Comparison of ENCODE assay signal across 8 cellular contexts in genomic region chr1:184051485-184052193, GRCh38. TPM values are rescaled to one million over a fixed set of nuclear protein-coding genes. Genes with fewer than 3 reads are reported as not detected.
DNase-seq lines count a peak whose midpoint lies in the region; ATAC-seq and TF ChIP-seq lines count a peak whose summit lies in the region.

TSS of gene TSEN15 (plus strand) at chr1:184051730. CDS start at chr1:184051756, 26 bp downstream.

- peak within 1 kb of the TSS; percentile 99 for H3K27ac Mint-ChIP-seq in activated T-cell treated with anti-CD3 and anti-CD28 coated beads, Interleukin-2, amount 50 U/mL, for 24 hours
- peak within 1 kb of the TSS; percentile 89 to 99 (median 95) for H3K27ac Mint-ChIP-seq in naive thymus-derived CD4-positive, alpha-beta T cell

- peak within 1 kb of the TSS; percentile 93 for H3K4me3 Mint-ChIP-seq in activated T-cell treated with anti-CD3 and anti-CD28 coated beads, Interleukin-2, amount 50 U/mL, for 24 hours
- H3K4me3 Mint-ChIP-seq in naive thymus-derived CD4-positive, alpha-beta T cell, result peak within 1 kb of the TSS; percentile 91 to 99 (median 98)

- peak in 2 of 4 donors; percentile 59 to 64 for TF ChIP-seq POLR2A in esophagus squamous epithelium (IDR thresholded peaks at IDR 0.05)

- peaks cover 0 to 16% (median 0%) of the 10 kb centered on the region in 3 donors for H3K36me3 ChIP-seq in esophagus squamous epithelium
- H3K36me3 ChIP-seq in naive thymus-derived CD4-positive, alpha-beta T cell (ENCODE audit: control insufficient read depth in 2 of 3, insufficient read depth in 3 of 3, low read length in 3 of 3), result peaks cover 0 to 9% (median 0%) of the 10 kb centered on the region in 3 experiments

- POLR2A ChIA-PET in naive thymus-derived CD4-positive, alpha-beta T cell (lab: Charles Lee), result interaction anchor here (0.6 to 2.1 kb wide), 11 partner anchors 8 to 170 kb away, joined by 3 to 11 read pairs (median 4); no protein-coding TSS in a partner anchor

- H3K27me3 Mint-ChIP-seq in activated T-cell treated with anti-CD3 and anti-CD28 coated beads, Interleukin-2, amount 50 U/mL, for 24 hours, result peaks cover 9% of the 10 kb centered on the region
- H3K27me3 Mint-ChIP-seq in naive thymus-derived CD4-positive, alpha-beta T cell, result peaks cover 13 to 33% (median 20%) of the 10 kb centered on the region in 5 donors

- 0% methylated on average over 6 to 19 of the region's 54 CpGs for WGBS in esophagus squamous epithelium, 2 donors

- H3K4me1 Mint-ChIP-seq in activated T-cell treated with anti-CD3 and anti-CD28 coated beads, Interleukin-2, amount 50 U/mL, for 24 hours (ENCODE audit: low read depth), result peaks cover 35% of the 10 kb centered on the region
- peaks cover 18 to 56% (median 45%) of the 10 kb centered on the region in 7 donors for H3K4me1 Mint-ChIP-seq in naive thymus-derived CD4-positive, alpha-beta T cell

- H3K4me1 ChIP-seq in esophagus squamous epithelium, result peaks cover 7 to 29% (median 9%) of the 10 kb centered on the region in 3 donors
- peaks cover 19 to 23% of the 10 kb centered on the region in 2 donors for H3K4me1 ChIP-seq in naive thymus-derived CD4-positive, alpha-beta T cell (ENCODE audit: control insufficient read depth in 2 of 2, insufficient read depth in 2 of 2, low read length in 2 of 2)

- peak within 1 kb of the TSS; percentile 80 to 91 (median 87) for H3K27ac ChIP-seq in esophagus squamous epithelium
- peak within 1 kb of the TSS; percentile 77 for H3K27ac ChIP-seq in naive thymus-derived CD4-positive, alpha-beta T cell (ENCODE audit: low read depth, low read length)

- intact Hi-C loops in esophagus squamous epithelium (cut with DNase I), result no loop called here
- intact Hi-C loops in naive thymus-derived CD4-positive, alpha-beta T cell (cut with micrococcal nuclease), result loop anchor here (1.0 to 10.0 kb wide), 20 partner anchors 10 to 1265 kb away; partner anchors contain the start of genes ARPC5 (in 2 of the 2), COLGALT2 (in 2 of the 2), SMG7 (in 2 of the 2) and SWT1 (in 2 of the 2)

- CTCF ChIA-PET in naive thymus-derived CD4-positive, alpha-beta T cell (lab: Charles Lee), result interaction anchor here (1.2 to 1.6 kb wide), 2 partner anchors 12 to 136 kb away, joined by 3 to 4 read pairs; no protein-coding TSS in a partner anchor

- H3K36me3 Mint-ChIP-seq in activated T-cell treated with anti-CD3 and anti-CD28 coated beads, Interleukin-2, amount 50 U/mL, for 24 hours (ENCODE audit: low read depth), result peaks cover 45% of the 10 kb centered on the region
- H3K36me3 Mint-ChIP-seq in naive thymus-derived CD4-positive, alpha-beta T cell, result peaks cover 0 to 17% (median 10%) of the 10 kb centered on the region in 5 donors

- DNase-seq in DMS 273 treated with DMSO at 0.1 percent for 48 hours (lab: John Stamatoyannopoulos, UW) (peak; percentile 75), HuH-7 (ENCODE audit: low spot score) (peak; percentile 76), esophagus squamous epithelium (lab: John Stamatoyannopoulos, UW) (no peak)
- peak; percentile 89 for DNase-seq in activated T-cell treated with anti-CD3 and anti-CD28 coated beads, Interleukin-2, amount 50 U/mL, for 24 hours
- DNase-seq in naive thymus-derived CD4-positive, alpha-beta T cell, result peak; percentile 54 to 75 (median 68)
- peak; percentile 77 for DNase-seq in stimulated activated naive CD4-positive, alpha-beta T cell treated with Interleukin-2 at 50 U/mL for 16 hours (lab: John Stamatoyannopoulos, UW)

- H3K27me3 ChIP-seq in esophagus squamous epithelium, result peaks cover 0 to 5% (median 0%) of the 10 kb centered on the region in 4 donors
- H3K27me3 ChIP-seq in naive thymus-derived CD4-positive, alpha-beta T cell (ENCODE audit: control insufficient read depth in 2 of 2, insufficient read depth in 2 of 2, low read length in 2 of 2), result peaks cover 0 to 3% of the 10 kb centered on the region in 2 donors

- H3K9me3 ChIP-seq in esophagus squamous epithelium, result no peaks in the 10 kb centered on the region
- no peaks in the 10 kb centered on the region for H3K9me3 ChIP-seq in naive thymus-derived CD4-positive, alpha-beta T cell (ENCODE audit: control insufficient read depth in 2 of 3, low read length in 3 of 3)

- peak within 1 kb of the TSS; percentile 73 to 97 (median 93) for H3K4me3 ChIP-seq in esophagus squamous epithelium
- H3K4me3 ChIP-seq in naive thymus-derived CD4-positive, alpha-beta T cell (ENCODE audit: low read length), result peak within 1 kb of the TSS; percentile 87

- peak in 1 of 6 experiments; percentile 28 for TF ChIP-seq CTCF in esophagus squamous epithelium (IDR thresholded peaks at IDR 0.05)

- H3K9me3 Mint-ChIP-seq in activated T-cell treated with anti-CD3 and anti-CD28 coated beads, Interleukin-2, amount 50 U/mL, for 24 hours, result peaks cover 4% of the 10 kb centered on the region
- peaks cover 0 to 2% (median 0%) of the 10 kb centered on the region in 11 donors for H3K9me3 Mint-ChIP-seq in naive thymus-derived CD4-positive, alpha-beta T cell

- ATAC-seq in GM21447 (IDR thresholded peaks at IDR 0.05; ENCODE audit: unreplicated experiment), result peak; percentile 98
- ATAC-seq in naive thymus-derived CD4-positive, alpha-beta T cell, result peak; percentile 98

TF ChIP-seq in PFSK-1, 5 proteins besides CTCF, POLR2A, EP300 and RAD21:
- TF ChIP-seq TAF1 (IDR thresholded peaks at IDR 0.05; ENCODE audit: borderline replicate concordance, insufficient read depth, low read length), result peak; percentile 95
- TF ChIP-seq SIN3A (IDR thresholded peaks at IDR 0.05; ENCODE audit: borderline replicate concordance, insufficient read depth, low read length), result peak; percentile 64; the same call in 1 of the 2 replicates
- TF ChIP-seq FOXP2 (optimal IDR thresholded peaks at IDR 0.05; ENCODE audit: borderline replicate concordance, extremely low read depth, extremely low read length, insufficient read depth), result peak; percentile 89
- TF ChIP-seq REST (IDR thresholded peaks at IDR 0.05; ENCODE audit: insufficient read depth in 1 of 2, low read depth in 2 of 2, low read length in 2 of 2), result peak in 1 of 2 experiments; percentile 71; a peak in 2 of 4 replicates
- peak; percentile 87 for TF ChIP-seq POLR2AphosphoS5 (IDR thresholded peaks at IDR 0.05; ENCODE audit: low read depth, low read length)

RNA-seq across cellular contexts. Expression of gene TSEN15, which starts in this region (rescaled TPM):
- polyA plus RNA-seq in PFSK-1 (2012; ENCODE audit: insufficient read length, low read depth), result 68.3 TPM
- total RNA-seq in esophagus squamous epithelium, result 10 to 100 TPM; 16.5 to 25.4 (median 22.0) TPM
- 10 to 100 TPM; 12.7 to 48.9 (median 31.1) TPM for total RNA-seq in naive thymus-derived CD4-positive, alpha-beta T cell
- polyA plus RNA-seq in naive thymus-derived CD4-positive, alpha-beta T cell, result 10 to 100 TPM; 31.6 to 52.4 TPM
